8 cellular contexts compared by ENCODE assay signal in genomic region chr3:130480736-130481135, GRCh38. TPM values are rescaled to one million over a fixed set of nuclear protein-coding genes. Genes with fewer than 3 reads are reported as not detected.
A peak's percentile ranks its signal among the peaks of the same experiment; 100 is the strongest.
DNase-seq lines count a peak whose midpoint lies in the region; ATAC-seq and TF ChIP-seq lines count a peak whose summit lies in the region.

No MANE protein-coding gene starts in this region.

- H3K4me3 ChIP-seq in Caco-2 (ENCODE audit: low read depth, low read length): no peak overlapping the region
- no peak overlapping the region for H3K4me3 ChIP-seq in cardiac fibroblast (replicated peaks in 1 of 2; ENCODE audit: low read depth in 2 of 2, low read length in 2 of 2)
- H3K4me3 ChIP-seq in lung: no peak overlapping the region

- ATAC-seq in lung (ENCODE audit: insufficient read depth, low FRiP score) (no peak), GM19395 (IDR thresholded peaks at IDR 0.05; ENCODE audit: unreplicated experiment) (no peak), GM21619 (IDR thresholded peaks at IDR 0.05; ENCODE audit: unreplicated experiment) (no peak)
- ATAC-seq in stimulated activated naive CD8-positive, alpha-beta T cell treated with anti-CD3 and anti-CD28 coated beads, Interleukin-15, Interleukin-2, amounts not matched to agents 100 U/mL and 50 U/mL, for 24 hours: no peak

- no peak overlapping the region for H3K27ac Mint-ChIP-seq in Caco-2 (ENCODE audit: unreplicated experiment)

- peak; percentile 27 to 48 for TF ChIP-seq CTCF in Caco-2 (IDR thresholded peaks at IDR 0.05; ENCODE audit: insufficient read depth in 1 of 2, low read depth in 1 of 2, low read length in 1 of 2, severe bottlenecking in 1 of 2, unreplicated experiment in 1 of 2)
- peak; percentile 20 for TF ChIP-seq CTCF in cardiac fibroblast (IDR thresholded peaks at IDR 0.05; ENCODE audit: low read depth, low read length)
- TF ChIP-seq CTCF in lung (IDR thresholded peaks at IDR 0.05; ENCODE audit: control extremely low read depth, extremely low read depth): peak; percentile 7

- H3K36me3 ChIP-seq in Caco-2 (ENCODE audit: control insufficient read depth, insufficient read depth, low read length) (no peaks in the 10 kb centered on the region), lung (ENCODE audit: control insufficient read depth in 2 of 2, insufficient read depth in 2 of 2, low read length in 2 of 2) (no peaks in the 10 kb centered on the region)

- 15 to 20% methylated on average over 4 of the region's 4 CpGs for WGBS in lung, 2 donors

- CTCF ChIA-PET in Caco-2 (lab: Charles Lee): interaction anchor here (1.0 kb wide), 1 partner anchor 58 kb away, joined by 4 read pairs; no protein-coding TSS in a partner anchor

- no peak overlapping the region for H3K27ac ChIP-seq in lung (ENCODE audit: low read depth in 1 of 2, low read length in 1 of 2)

- peaks cover 2% of the 10 kb centered on the region for H3K27me3 Mint-ChIP-seq in Caco-2 (ENCODE audit: insufficient read depth, unreplicated experiment)

- no peak overlapping the region for H3K4me3 Mint-ChIP-seq in Caco-2 (ENCODE audit: unreplicated experiment)

- DNase-seq in Caco-2 (peak; percentile 29 to 42), Kasumi-1 (lab: John Stamatoyannopoulos, UW) (peak; percentile 58 to 80), cardiac fibroblast (ENCODE audit: low read depth in 2 of 2) (peak; percentile 24 to 83), lung (ENCODE audit: low spot score) (no peak), NCI-H748 (lab: John Stamatoyannopoulos, UW; ENCODE audit: unreplicated experiment) (no peak)
- DNase-seq in stimulated activated naive CD8-positive, alpha-beta T cell treated with anti-CD3 and anti-CD28 coated beads, Interleukin-15, Interleukin-2, amounts not matched to agents 100 U/mL and 50 U/mL, for 24 hours: no peak

- intact Hi-C loops in Caco-2 (cut with micrococcal nuclease; ENCODE audit: unreplicated experiment): loop anchor here (1.0 kb wide), 1 partner anchor 59 kb away; no protein-coding TSS in a partner anchor

- POLR2A ChIA-PET in Caco-2 (lab: Charles Lee): no interaction called here

- BruUV-seq in Caco-2 (replicated peaks; lab: Mats Ljungman, UMichigan): no TSS peak

- H3K27me3 ChIP-seq in Caco-2 (replicated peaks; ENCODE audit: control insufficient read depth, insufficient read depth, low read length) (no peaks in the 10 kb centered on the region), lung (ENCODE audit: control insufficient read depth, insufficient read depth) (no peaks in the 10 kb centered on the region)

- no peaks in the 10 kb centered on the region for H3K36me3 Mint-ChIP-seq in Caco-2 (ENCODE audit: insufficient read depth, unreplicated experiment)

- H3K9me3 ChIP-seq in Caco-2 (no peaks in the 10 kb centered on the region), lung (ENCODE audit: control insufficient read depth in 2 of 2, insufficient read depth in 1 of 2, low read length in 1 of 2) (no peaks in the 10 kb centered on the region)

- no peaks in the 10 kb centered on the region for H3K4me1 ChIP-seq in Caco-2
- H3K4me1 ChIP-seq in lung (ENCODE audit: control insufficient read depth in 2 of 2, insufficient read depth in 2 of 2, low read length in 2 of 2): no peaks in the 10 kb centered on the region

- H3K4me1 Mint-ChIP-seq in Caco-2 (ENCODE audit: low read depth, unreplicated experiment): no peaks in the 10 kb centered on the region

- no peaks in the 10 kb centered on the region for H3K9me3 Mint-ChIP-seq in Caco-2 (ENCODE audit: unreplicated experiment)

RNA-seq across cellular contexts. Expression of gene COL6A6, which starts 36.2 kb away (rescaled TPM):
- total RNA-seq in Caco-2 (2022): not detected in 2 replicates
- total RNA-seq in lung: 10 to 100 TPM in 1 of 2 donors, 1 to 10 TPM in 1; 4.8 to 42.8 TPM
- 1 to 10 TPM in 1 of 2 donors, under 1 TPM in 1; 0.32 to 2.8 TPM for polyA plus RNA-seq in lung

Comparison
In these comparisons a context has a peak if more than half of its experiments do, and no peak if none do; other contexts are left out.
1. DNase-seq: peak in Caco-2 (2 of 2), Kasumi-1 (2 of 2) and cardiac fibroblast (2 of 2); none in lung (single experiment), NCI-H748 (single experiment) and stimulated activated naive CD8-positive, alpha-beta T cell treated with anti-CD3 and anti-CD28 coated beads, Interleukin-15, Interleukin-2, amounts not matched to agents 100 U/mL and 50 U/mL, for 24 hours (single experiment).
2. Peak in every context shown above with its lines, with median percentiles within 50 percentile points of each other: CTCF ChIP-seq.